15 cellular contexts compared by ENCODE assay signal in the genomic region with DNA sequence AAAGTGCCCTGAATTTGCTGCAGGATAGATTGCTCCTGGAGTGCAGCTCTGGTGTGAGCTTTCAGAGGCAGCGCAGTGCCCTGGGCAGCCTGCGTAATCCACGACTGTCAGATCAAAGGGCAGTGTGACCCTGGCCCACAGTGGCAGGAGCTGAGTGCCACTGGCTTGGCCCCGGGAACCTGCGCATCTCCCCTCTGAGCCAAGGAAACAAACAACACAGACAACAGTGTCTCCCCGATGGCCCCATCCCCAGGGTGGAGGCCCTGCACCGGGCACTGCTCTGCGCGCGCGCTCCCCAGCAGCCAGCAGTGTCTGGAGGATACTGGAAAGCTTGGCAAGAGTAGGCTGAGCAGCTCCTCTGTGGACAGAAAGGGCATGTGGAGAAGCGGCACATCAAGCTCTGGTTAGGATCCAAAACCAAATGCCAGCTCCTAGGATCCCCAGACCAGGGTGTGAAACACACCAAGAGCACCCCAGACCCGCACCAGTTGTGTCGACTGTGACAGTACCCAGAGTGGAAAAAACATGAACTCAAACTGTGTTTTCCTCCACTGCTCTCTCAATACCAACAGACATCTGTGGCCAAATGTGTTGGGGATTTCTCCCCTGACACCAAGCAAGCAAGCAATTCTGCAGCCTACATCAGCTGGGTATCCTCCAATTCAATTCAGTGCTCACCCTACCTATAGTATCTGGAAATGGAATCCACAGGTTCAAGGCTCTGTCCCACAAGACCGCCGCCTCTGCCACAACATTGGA. TPM values are rescaled to one million over a fixed set of nuclear protein-coding genes. Genes with fewer than 3 reads are reported as not detected.
DNase-seq lines count a peak whose midpoint lies in the region; ATAC-seq, FAIRE-seq and TF ChIP-seq lines count a peak whose summit lies in the region.
"Had no signal": no experiment of that assay in that cellular context is flagged by ENCODE, and none has a peak within 500 bp of the region (broad histone marks: within the 10 kb centered on the region; RNA-seq: fewer than 3 reads in every experiment).

No MANE protein-coding gene starts in this region.

- H4K20me1 ChIP-seq in HCT116 (ENCODE audit: insufficient read depth) (no peaks in the 10 kb centered on the region), astrocyte (ENCODE audit: insufficient read depth, low read length) (peaks cover 44% of the 10 kb centered on the region)

- intact Hi-C loops in Caco-2 (cut with micrococcal nuclease; ENCODE audit: unreplicated experiment) (no loop called here), HCT116 (cut with micrococcal nuclease) (no loop called here), natural killer cell (cut with micrococcal nuclease) (no loop called here), ascending aorta (cut with DNase I) (loop anchor here (5.0 kb wide), 1 partner anchor 42 kb away; no protein-coding TSS in a partner anchor)

- H3K4me1 ChIP-seq in Caco-2 (no peaks in the 10 kb centered on the region), HCT116 (ENCODE audit: control insufficient read depth in 1 of 2, insufficient read depth in 2 of 2, low read length in 2 of 2) (peaks cover 0 to 5% of the 10 kb centered on the region in 2 experiments; a peak in 1 of 4 replicates), astrocyte (ENCODE audit: insufficient read depth, low read length) (no peaks in the 10 kb centered on the region), ascending aorta (no peaks in the 10 kb centered on the region)

- H3K36me3 Mint-ChIP-seq in Caco-2 (ENCODE audit: insufficient read depth, unreplicated experiment) (peaks cover 82% of the 10 kb centered on the region), astrocyte (ENCODE audit: low read depth, unreplicated experiment) (peaks cover 35% of the 10 kb centered on the region), natural killer cell (no peaks in the 10 kb centered on the region)

- H3K9me3 ChIP-seq in Caco-2: no peaks in the 10 kb centered on the region
- H3K9me3 ChIP-seq in HCT116 (ENCODE audit: control insufficient read depth in 1 of 2, insufficient read depth in 1 of 2, low read depth in 1 of 2, low read length in 2 of 2): no peaks in the 10 kb centered on the region
- no peaks in the 10 kb centered on the region for H3K9me3 ChIP-seq in astrocyte (ENCODE audit: insufficient read depth, low read depth, low read length)
- no peaks in the 10 kb centered on the region for H3K9me3 ChIP-seq in ascending aorta
- H3K9me3 ChIP-seq: right atrium auricular region, vagina had no signal

- H3K27me3 Mint-ChIP-seq in Caco-2 (ENCODE audit: insufficient read depth, unreplicated experiment) (no peaks in the 10 kb centered on the region), astrocyte (ENCODE audit: low read depth, unreplicated experiment) (no peaks in the 10 kb centered on the region), natural killer cell (ENCODE audit: low read depth in 2 of 2) (no peaks in the 10 kb centered on the region)
- H3K27me3 Mint-ChIP-seq: naive thymus-derived CD8-positive, alpha-beta T cell had no signal

- H3K9me3 Mint-ChIP-seq in Caco-2 (ENCODE audit: unreplicated experiment): no peaks in the 10 kb centered on the region
- H3K9me3 Mint-ChIP-seq in astrocyte (ENCODE audit: unreplicated experiment): no peaks in the 10 kb centered on the region
- no peaks in the 10 kb centered on the region for H3K9me3 Mint-ChIP-seq in natural killer cell
- H3K9me3 Mint-ChIP-seq: naive thymus-derived CD8-positive, alpha-beta T cell had no signal

- H3K79me2 ChIP-seq in HCT116 (ENCODE audit: insufficient read depth, low read length) (no peaks in the 10 kb centered on the region), astrocyte (ENCODE audit: insufficient read depth, low read length) (no peaks in the 10 kb centered on the region)

- H2AFZ ChIP-seq in HCT116 (ENCODE audit: low read depth, low read length, poor library complexity, severe bottlenecking): no peak overlapping the region
- H2AFZ ChIP-seq in astrocyte (ENCODE audit: low read depth, low read length): no peak overlapping the region
- H2AFZ ChIP-seq: GM23248 had no signal

- H3K4me2 ChIP-seq in HCT116 (ENCODE audit: low read length) (no peak overlapping the region), astrocyte (ENCODE audit: low read length) (no peak overlapping the region)

- no peak for DNase-seq in Caco-2
- DNase-seq in HCT116 (ENCODE audit: low read depth, low spot score): no peak
- no peak for DNase-seq in astrocyte (ENCODE audit: low read depth)
- no peak for DNase-seq in natural killer cell
- no peak for DNase-seq in DMS53 (lab: John Stamatoyannopoulos, UW)
- DNase-seq in nucleus accumbens (lab: John Stamatoyannopoulos, UW): no peak
- DNase-seq in ascending aorta (ENCODE audit: low spot score in 2 of 2): no peak
- DNase-seq: activated CD4-positive, CD25-positive, alpha-beta regulatory T cell; glutamatergic neuron; GM23248; naive thymus-derived CD8-positive, alpha-beta T cell; NCI-H1436 treated with DMSO at 0.1 percent for 48 hours; NCI-H524 treated with DMSO at 0.1 percent for 48 hours had no signal

- POLR2A ChIA-PET in Caco-2 (lab: Charles Lee): interaction anchor here (0.6 kb wide), 1 partner anchor 8 kb away, joined by 3 read pairs; no protein-coding TSS in a partner anchor
- POLR2A ChIA-PET in HCT116 (lab: Charles Lee): interaction anchor here (0.9 kb wide), 1 partner anchor 11 kb away, joined by 3 read pairs; no protein-coding TSS in a partner anchor

- no peak for ATAC-seq in HCT116
- no peak for ATAC-seq in natural killer cell
- ATAC-seq: naive thymus-derived CD8-positive, alpha-beta T cell had no signal

- H3K27ac Mint-ChIP-seq in Caco-2 (ENCODE audit: unreplicated experiment): peak overlapping the region; percentile 18
- H3K27ac Mint-ChIP-seq in astrocyte (ENCODE audit: unreplicated experiment): peak overlapping the region; percentile 34
- H3K27ac Mint-ChIP-seq in natural killer cell: peak overlapping the region; percentile 94 to 97

- BruUV-seq in Caco-2 (replicated peaks; lab: Mats Ljungman, UMichigan) (no TSS peak), HCT116 (replicated peaks; lab: Mats Ljungman, UMichigan) (no TSS peak)

- no peaks in the 10 kb centered on the region for H3K9me2 ChIP-seq in HCT116 (ENCODE audit: insufficient read depth)

- no peak for TF ChIP-seq CTCF in Caco-2 (IDR thresholded peaks at IDR 0.05; ENCODE audit: insufficient read depth in 1 of 2, low read depth in 1 of 2, low read length in 1 of 2, severe bottlenecking in 1 of 2, unreplicated experiment in 1 of 2)
- no peak for TF ChIP-seq CTCF in HCT116 (IDR thresholded peaks at IDR 0.05 in 2 of 3, conservative IDR thresholded peaks at IDR 0.05 in 1 of 3; ENCODE audit: borderline replicate concordance in 1 of 3, insufficient read depth in 1 of 3, low read depth in 2 of 3, low read length in 2 of 3)
- TF ChIP-seq CTCF in astrocyte (IDR thresholded peaks at IDR 0.05; ENCODE audit: insufficient read depth, low read depth, low read length): no peak
- no peak for TF ChIP-seq CTCF in natural killer cell (IDR thresholded peaks at IDR 0.05)
- TF ChIP-seq CTCF in ascending aorta (IDR thresholded peaks at IDR 0.05): no peak

- CTCF ChIA-PET in Caco-2 (lab: Charles Lee) (no interaction called here), HCT116 (lab: Charles Lee) (no interaction called here)

- no peak overlapping the region for H3K4me3 ChIP-seq in Caco-2 (ENCODE audit: low read depth, low read length)
- no peak overlapping the region for H3K4me3 ChIP-seq in HCT116 (replicated peaks in 1 of 2; ENCODE audit: low read depth in 1 of 2, low read length in 2 of 2)
- no peak overlapping the region for H3K4me3 ChIP-seq in astrocyte (ENCODE audit: insufficient read depth, low read depth, low read length)
- H3K4me3 ChIP-seq in ascending aorta: no peak overlapping the region
- H3K4me3 ChIP-seq: GM23248, right atrium auricular region, vagina had no signal

- H3K36me3 ChIP-seq in Caco-2 (ENCODE audit: control insufficient read depth, insufficient read depth, low read length): peaks cover 8% of the 10 kb centered on the region; the same call in 1 of the 2 replicates
- peaks cover 14 to 37% of the 10 kb centered on the region in 2 experiments; a peak in 3 of 4 replicates for H3K36me3 ChIP-seq in HCT116 (ENCODE audit: control insufficient read depth in 1 of 2, insufficient read depth in 2 of 2, low read length in 2 of 2)
- peaks cover 36% of the 10 kb centered on the region for H3K36me3 ChIP-seq in astrocyte (ENCODE audit: insufficient read depth, low read length)
- H3K36me3 ChIP-seq in ascending aorta: peaks cover 56 to 80% of the 10 kb centered on the region in 2 donors

- H3K4me1 Mint-ChIP-seq in Caco-2 (ENCODE audit: low read depth, unreplicated experiment) (no peaks in the 10 kb centered on the region), astrocyte (ENCODE audit: low read depth, unreplicated experiment) (peaks cover 14% of the 10 kb centered on the region), natural killer cell (peaks cover 46 to 70% of the 10 kb centered on the region in 2 donors)

- H3K27ac ChIP-seq in HCT116 (ENCODE audit: low read depth, low read length) (no peak overlapping the region), astrocyte (ENCODE audit: low read depth, low read length) (no peak overlapping the region), ascending aorta (no peak overlapping the region)
- H3K27ac ChIP-seq: GM23248, right atrium auricular region, vagina had no signal

- H3K27me3 ChIP-seq in Caco-2 (replicated peaks; ENCODE audit: control insufficient read depth, insufficient read depth, low read length): no peaks in the 10 kb centered on the region
- H3K27me3 ChIP-seq in HCT116 (ENCODE audit: insufficient read depth, low read length): no peaks in the 10 kb centered on the region
- no peaks in the 10 kb centered on the region for H3K27me3 ChIP-seq in astrocyte (ENCODE audit: insufficient read depth, low read length)
- no peaks in the 10 kb centered on the region for H3K27me3 ChIP-seq in ascending aorta
- H3K27me3 ChIP-seq: right atrium auricular region, vagina had no signal

- RAD21 ChIA-PET in HCT116 (lab: Charles Lee; ENCODE audit: low non-redundant PET in 1 of 2, low total read pairs in 2 of 2, uncharacterized antibody in 2 of 2, unreplicated experiment in 2 of 2): no interaction called here

- no peak for TF ChIP-seq POLR2A in HCT116 (IDR thresholded peaks at IDR 0.05; ENCODE audit: borderline replicate concordance, extremely low read depth, insufficient read depth, insufficient read length)

- no peak overlapping the region for H3K4me3 Mint-ChIP-seq in Caco-2 (ENCODE audit: unreplicated experiment)
- H3K4me3 Mint-ChIP-seq in astrocyte (ENCODE audit: unreplicated experiment): no peak overlapping the region
- peak overlapping the region; percentile 63 for H3K4me3 Mint-ChIP-seq in natural killer cell

- no peak for FAIRE-seq in astrocyte (lab: Jason Lieb, UNC)

- H3K9ac ChIP-seq in HCT116 (ENCODE audit: low read length): no peak overlapping the region
- H3K9ac ChIP-seq in astrocyte (ENCODE audit: low read length): no peak overlapping the region
- H3K9ac ChIP-seq: GM23248 had no signal

- no peak for TF ChIP-seq RAD21 in HCT116 (IDR thresholded peaks at IDR 0.05; ENCODE audit: low read depth)

RNA-seq across cellular contexts. Expression of a gene that starts 26.7 kb away (rescaled TPM):
- total RNA-seq in Caco-2 (2022) (103 and 111 TPM in 2 replicates), HCT116 (2021; ENCODE audit: unreplicated experiment) (180 TPM), astrocyte (124 and 138 TPM in 2 replicates), natural killer cell (100 to 1,000 TPM; 102 to 131 (median 104) TPM), ascending aorta (123 TPM)
- 404 and 522 TPM in 2 replicates for polyA plus RNA-seq in HCT116 (2012)

RNA-seq across cellular contexts. Expression of a gene that starts 27.5 kb away (rescaled TPM):
- total RNA-seq in Caco-2 (2022) (30.0 and 35.8 TPM in 2 replicates), HCT116 (2021; ENCODE audit: unreplicated experiment) (32.3 TPM), astrocyte (40.6 and 44.8 TPM in 2 replicates), natural killer cell (10 to 100 TPM; 32.5 to 47.6 (median 44.2) TPM), ascending aorta (32.5 TPM)
- 30.9 and 31.8 TPM in 2 replicates for polyA plus RNA-seq in HCT116 (2012)

RNA-seq across cellular contexts. Expression of a gene that starts 54.3 kb away (rescaled TPM):
- total RNA-seq in Caco-2 (2022) (113 and 132 TPM in 2 replicates), HCT116 (2021; ENCODE audit: unreplicated experiment) (113 TPM), astrocyte (33.0 and 36.9 TPM in 2 replicates), natural killer cell (1 to 10 TPM; 4.0 to 8.9 (median 7.7) TPM), ascending aorta (not detected)
- polyA plus RNA-seq in HCT116 (2012): 184 and 189 TPM in 2 replicates

Comparison
In these comparisons a context has a peak if more than half of its experiments do, and no peak if none do; other contexts are left out.
1. H3K27ac Mint-ChIP-seq: peak in every context shown above with its lines; median percentile 96 in natural killer cell; 34 in astrocyte; 18 in Caco-2.